1 cellular context compared by ENCODE assay signal in genomic region chr9:123360161-123361085, GRCh38.
A peak's percentile ranks its signal among the peaks of the same experiment; 100 is the strongest.
TF ChIP-seq lines count a peak whose summit lies in the region.

No MANE protein-coding gene starts in this region.

TF ChIP-seq in HepG2, 621 proteins besides CTCF, POLR2A, EP300 and RAD21 (continued from another document and continues in another):
- TF ChIP-seq PRDM4 (CRISPR knock-in tag; IDR thresholded peaks at IDR 0.05; ENCODE audit: borderline replicate concordance) (no peak), RFXANK (CRISPR knock-in tag; IDR thresholded peaks at IDR 0.05) (no peak), POGK (CRISPR knock-in tag; conservative IDR thresholded peaks at IDR 0.05) (no peak; the same call in 1 of the 2 replicates), SIX1 (CRISPR knock-in tag; IDR thresholded peaks at IDR 0.05; ENCODE audit: borderline replicate concordance) (no peak), ZNF570 (CRISPR knock-in tag; IDR thresholded peaks at IDR 0.05; ENCODE audit: borderline replicate concordance) (no peak), ZNF264 (CRISPR knock-in tag; IDR thresholded peaks at IDR 0.05) (no peak), NR1H2 (CRISPR knock-in tag; IDR thresholded peaks at IDR 0.05; ENCODE audit: borderline replicate concordance, low read depth) (no peak), ZNF335 (CRISPR knock-in tag; IDR thresholded peaks at IDR 0.05) (no peak), EEA1 (CRISPR knock-in tag; IDR thresholded peaks at IDR 0.05; ENCODE audit: borderline replicate concordance) (no peak), YEATS2 (CRISPR knock-in tag; IDR thresholded peaks at IDR 0.05; ENCODE audit: borderline replicate concordance) (no peak), ZNF180 (CRISPR knock-in tag; IDR thresholded peaks at IDR 0.05; ENCODE audit: borderline replicate concordance, low read depth) (no peak), GATA4 (IDR thresholded peaks at IDR 0.05; ENCODE audit: borderline replicate concordance, low read depth) (no peak), TMF1 (CRISPR knock-in tag; IDR thresholded peaks at IDR 0.05; ENCODE audit: low read depth) (no peak), CEBPB (IDR thresholded peaks at IDR 0.05; ENCODE audit: borderline replicate concordance, low read depth, low read length) (no peak), JUNB (CRISPR knock-in tag; IDR thresholded peaks at IDR 0.05; ENCODE audit: borderline replicate concordance) (no peak), AGO2 (optimal IDR thresholded peaks at IDR 0.05; ENCODE audit: low read depth, low read length) (no peak), SRY (CRISPR knock-in tag; IDR thresholded peaks at IDR 0.05) (no peak), HNRNPH1 (optimal IDR thresholded peaks at IDR 0.05; ENCODE audit: low read depth, low read length) (no peak), FOXP4 (CRISPR knock-in tag; IDR thresholded peaks at IDR 0.05) (peak; percentile 87), GFI1 (CRISPR knock-in tag; IDR thresholded peaks at IDR 0.05; ENCODE audit: borderline replicate concordance) (no peak), ZNF616 (CRISPR knock-in tag; IDR thresholded peaks at IDR 0.05; ENCODE audit: low read depth) (no peak; the same call in 1 of the 2 replicates), CBX2 (IDR thresholded peaks at IDR 0.05; ENCODE audit: low read depth, low read length) (no peak), CBX2 (CRISPR knock-in tag; IDR thresholded peaks at IDR 0.05; ENCODE audit: low read depth) (no peak), ZFY (CRISPR knock-in tag; IDR thresholded peaks at IDR 0.05) (peak; percentile 45; the same call in 1 of the 2 replicates), TSC22D2 (CRISPR knock-in tag; IDR thresholded peaks at IDR 0.05; ENCODE audit: borderline replicate concordance) (no peak), MZF1 (CRISPR knock-in tag; IDR thresholded peaks at IDR 0.05; ENCODE audit: borderline replicate concordance) (no peak), NR3C1 (CRISPR knock-in tag; IDR thresholded peaks at IDR 0.05) (no peak), NKX3-1 (CRISPR knock-in tag; IDR thresholded peaks at IDR 0.05) (no peak), ELF1 (CRISPR knock-in tag; IDR thresholded peaks at IDR 0.05) (no peak), PITX1 (CRISPR knock-in tag; IDR thresholded peaks at IDR 0.05) (peak; percentile 100), ZBTB10 (CRISPR knock-in tag; IDR thresholded peaks at IDR 0.05; ENCODE audit: borderline replicate concordance) (no peak), CBX1 (IDR thresholded peaks at IDR 0.05; ENCODE audit: low read depth) (no peak), BCL6 (CRISPR knock-in tag; IDR thresholded peaks at IDR 0.05) (peak; percentile 41; the same call in 1 of the 2 replicates), MBD4 (IDR thresholded peaks at IDR 0.05; ENCODE audit: borderline replicate concordance, low read length) (no peak), ARNTL (CRISPR knock-in tag; IDR thresholded peaks at IDR 0.05) (no peak)
- TF ChIP-seq, protein P1, sequence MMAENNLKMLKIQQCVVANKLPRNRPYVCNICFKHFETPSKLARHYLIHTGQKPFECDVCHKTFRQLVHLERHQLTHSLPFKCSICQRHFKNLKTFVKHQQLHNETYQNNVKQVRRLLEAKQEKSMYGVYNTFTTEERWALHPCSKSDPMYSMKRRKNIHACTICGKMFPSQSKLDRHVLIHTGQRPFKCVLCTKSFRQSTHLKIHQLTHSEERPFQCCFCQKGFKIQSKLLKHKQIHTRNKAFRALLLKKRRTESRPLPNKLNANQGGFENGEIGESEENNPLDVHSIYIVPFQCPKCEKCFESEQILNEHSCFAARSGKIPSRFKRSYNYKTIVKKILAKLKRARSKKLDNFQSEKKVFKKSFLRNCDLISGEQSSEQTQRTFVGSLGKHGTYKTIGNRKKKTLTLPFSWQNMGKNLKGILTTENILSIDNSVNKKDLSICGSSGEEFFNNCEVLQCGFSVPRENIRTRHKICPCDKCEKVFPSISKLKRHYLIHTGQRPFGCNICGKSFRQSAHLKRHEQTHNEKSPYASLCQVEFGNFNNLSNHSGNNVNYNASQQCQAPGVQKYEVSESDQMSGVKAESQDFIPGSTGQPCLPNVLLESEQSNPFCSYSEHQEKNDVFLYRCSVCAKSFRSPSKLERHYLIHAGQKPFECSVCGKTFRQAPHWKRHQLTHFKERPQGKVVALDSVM (CRISPR knock-in tag; IDR thresholded peaks at IDR 0.05): peak; percentile 66; the same call in 1 of the 2 replicates
- TF ChIP-seq, protein P2, sequence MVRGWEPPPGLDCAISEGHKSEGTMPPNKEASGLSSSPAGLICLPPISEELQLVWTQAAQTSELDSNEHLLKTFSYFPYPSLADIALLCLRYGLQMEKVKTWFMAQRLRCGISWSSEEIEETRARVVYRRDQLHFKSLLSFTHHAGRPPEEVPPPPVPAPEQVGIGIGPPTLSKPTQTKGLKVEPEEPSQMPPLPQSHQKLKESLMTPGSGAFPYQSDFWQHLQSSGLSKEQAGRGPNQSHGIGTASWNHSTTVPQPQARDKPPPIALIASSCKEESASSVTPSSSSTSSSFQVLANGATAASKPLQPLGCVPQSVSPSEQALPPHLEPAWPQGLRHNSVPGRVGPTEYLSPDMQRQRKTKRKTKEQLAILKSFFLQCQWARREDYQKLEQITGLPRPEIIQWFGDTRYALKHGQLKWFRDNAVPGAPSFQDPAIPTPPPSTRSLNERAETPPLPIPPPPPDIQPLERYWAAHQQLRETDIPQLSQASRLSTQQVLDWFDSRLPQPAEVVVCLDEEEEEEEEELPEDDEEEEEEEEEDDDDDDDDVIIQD (CRISPR knock-in tag; IDR thresholded peaks at IDR 0.05; ENCODE audit: low read depth): no peak
- TF ChIP-seq, protein P3, sequence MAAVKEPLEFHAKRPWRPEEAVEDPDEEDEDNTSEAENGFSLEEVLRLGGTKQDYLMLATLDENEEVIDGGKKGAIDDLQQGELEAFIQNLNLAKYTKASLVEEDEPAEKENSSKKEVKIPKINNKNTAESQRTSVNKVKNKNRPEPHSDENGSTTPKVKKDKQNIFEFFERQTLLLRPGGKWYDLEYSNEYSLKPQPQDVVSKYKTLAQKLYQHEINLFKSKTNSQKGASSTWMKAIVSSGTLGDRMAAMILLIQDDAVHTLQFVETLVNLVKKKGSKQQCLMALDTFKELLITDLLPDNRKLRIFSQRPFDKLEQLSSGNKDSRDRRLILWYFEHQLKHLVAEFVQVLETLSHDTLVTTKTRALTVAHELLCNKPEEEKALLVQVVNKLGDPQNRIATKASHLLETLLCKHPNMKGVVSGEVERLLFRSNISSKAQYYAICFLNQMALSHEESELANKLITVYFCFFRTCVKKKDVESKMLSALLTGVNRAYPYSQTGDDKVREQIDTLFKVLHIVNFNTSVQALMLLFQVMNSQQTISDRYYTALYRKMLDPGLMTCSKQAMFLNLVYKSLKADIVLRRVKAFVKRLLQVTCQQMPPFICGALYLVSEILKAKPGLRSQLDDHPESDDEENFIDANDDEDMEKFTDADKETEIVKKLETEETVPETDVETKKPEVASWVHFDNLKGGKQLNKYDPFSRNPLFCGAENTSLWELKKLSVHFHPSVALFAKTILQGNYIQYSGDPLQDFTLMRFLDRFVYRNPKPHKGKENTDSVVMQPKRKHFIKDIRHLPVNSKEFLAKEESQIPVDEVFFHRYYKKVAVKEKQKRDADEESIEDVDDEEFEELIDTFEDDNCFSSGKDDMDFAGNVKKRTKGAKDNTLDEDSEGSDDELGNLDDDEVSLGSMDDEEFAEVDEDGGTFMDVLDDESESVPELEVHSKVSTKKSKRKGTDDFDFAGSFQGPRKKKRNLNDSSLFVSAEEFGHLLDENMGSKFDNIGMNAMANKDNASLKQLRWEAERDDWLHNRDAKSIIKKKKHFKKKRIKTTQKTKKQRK (IDR thresholded peaks at IDR 0.05; ENCODE audit: low read length): no peak
- TF ChIP-seq, protein P4, sequence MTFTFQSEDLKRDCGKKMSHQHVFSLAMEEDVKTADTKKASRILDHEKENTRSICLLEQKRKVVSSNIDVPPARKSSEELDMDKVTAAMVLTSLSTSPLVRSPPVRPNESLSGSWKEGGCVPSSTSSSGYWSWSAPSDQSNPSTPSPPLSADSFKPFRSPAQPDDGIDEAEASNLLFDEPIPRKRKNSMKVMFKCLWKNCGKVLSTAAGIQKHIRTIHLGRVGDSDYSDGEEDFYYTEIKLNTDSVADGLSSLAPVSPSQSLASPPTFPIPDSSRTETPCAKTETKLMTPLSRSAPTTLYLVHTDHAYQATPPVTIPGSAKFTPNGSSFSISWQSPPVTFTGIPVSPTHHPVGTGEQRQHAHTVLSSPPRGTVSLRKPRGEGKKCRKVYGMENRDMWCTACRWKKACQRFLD (CRISPR knock-in tag; IDR thresholded peaks at IDR 0.05; ENCODE audit: borderline replicate concordance): no peak
- TF ChIP-seq, protein P5, sequence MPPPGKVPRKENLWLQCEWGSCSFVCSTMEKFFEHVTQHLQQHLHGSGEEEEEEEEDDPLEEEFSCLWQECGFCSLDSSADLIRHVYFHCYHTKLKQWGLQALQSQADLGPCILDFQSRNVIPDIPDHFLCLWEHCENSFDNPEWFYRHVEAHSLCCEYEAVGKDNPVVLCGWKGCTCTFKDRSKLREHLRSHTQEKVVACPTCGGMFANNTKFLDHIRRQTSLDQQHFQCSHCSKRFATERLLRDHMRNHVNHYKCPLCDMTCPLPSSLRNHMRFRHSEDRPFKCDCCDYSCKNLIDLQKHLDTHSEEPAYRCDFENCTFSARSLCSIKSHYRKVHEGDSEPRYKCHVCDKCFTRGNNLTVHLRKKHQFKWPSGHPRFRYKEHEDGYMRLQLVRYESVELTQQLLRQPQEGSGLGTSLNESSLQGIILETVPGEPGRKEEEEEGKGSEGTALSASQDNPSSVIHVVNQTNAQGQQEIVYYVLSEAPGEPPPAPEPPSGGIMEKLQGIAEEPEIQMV (CRISPR knock-in tag; IDR thresholded peaks at IDR 0.05; ENCODE audit: low read depth): no peak
